1 cellular context compared by ENCODE assay signal in the genomic region with DNA sequence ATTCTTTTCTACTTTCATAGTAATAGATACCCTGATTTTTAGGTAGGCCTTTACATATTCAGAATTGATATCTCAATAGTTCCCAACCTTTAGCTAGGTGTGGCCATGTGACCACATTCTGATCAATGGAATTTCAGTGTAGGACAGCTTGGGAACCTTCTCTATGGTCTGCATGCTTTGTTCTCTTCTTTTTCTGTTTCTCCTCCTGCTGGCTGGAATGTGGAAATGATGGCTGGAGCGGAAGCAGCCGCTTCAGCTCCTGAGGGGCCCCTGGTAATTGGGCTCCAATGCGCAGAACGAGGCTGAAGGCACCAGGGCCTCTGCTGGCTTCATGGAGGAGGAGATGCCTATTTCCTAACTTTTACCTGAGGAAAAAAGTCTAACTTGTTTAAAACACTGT.
TF ChIP-seq lines count a peak whose summit lies in the region.

No MANE protein-coding gene starts in this region.

TF ChIP-seq in K562, 482 proteins besides CTCF, POLR2A, EP300 and RAD21 (continued from another document):
- TF ChIP-seq, protein P1, sequence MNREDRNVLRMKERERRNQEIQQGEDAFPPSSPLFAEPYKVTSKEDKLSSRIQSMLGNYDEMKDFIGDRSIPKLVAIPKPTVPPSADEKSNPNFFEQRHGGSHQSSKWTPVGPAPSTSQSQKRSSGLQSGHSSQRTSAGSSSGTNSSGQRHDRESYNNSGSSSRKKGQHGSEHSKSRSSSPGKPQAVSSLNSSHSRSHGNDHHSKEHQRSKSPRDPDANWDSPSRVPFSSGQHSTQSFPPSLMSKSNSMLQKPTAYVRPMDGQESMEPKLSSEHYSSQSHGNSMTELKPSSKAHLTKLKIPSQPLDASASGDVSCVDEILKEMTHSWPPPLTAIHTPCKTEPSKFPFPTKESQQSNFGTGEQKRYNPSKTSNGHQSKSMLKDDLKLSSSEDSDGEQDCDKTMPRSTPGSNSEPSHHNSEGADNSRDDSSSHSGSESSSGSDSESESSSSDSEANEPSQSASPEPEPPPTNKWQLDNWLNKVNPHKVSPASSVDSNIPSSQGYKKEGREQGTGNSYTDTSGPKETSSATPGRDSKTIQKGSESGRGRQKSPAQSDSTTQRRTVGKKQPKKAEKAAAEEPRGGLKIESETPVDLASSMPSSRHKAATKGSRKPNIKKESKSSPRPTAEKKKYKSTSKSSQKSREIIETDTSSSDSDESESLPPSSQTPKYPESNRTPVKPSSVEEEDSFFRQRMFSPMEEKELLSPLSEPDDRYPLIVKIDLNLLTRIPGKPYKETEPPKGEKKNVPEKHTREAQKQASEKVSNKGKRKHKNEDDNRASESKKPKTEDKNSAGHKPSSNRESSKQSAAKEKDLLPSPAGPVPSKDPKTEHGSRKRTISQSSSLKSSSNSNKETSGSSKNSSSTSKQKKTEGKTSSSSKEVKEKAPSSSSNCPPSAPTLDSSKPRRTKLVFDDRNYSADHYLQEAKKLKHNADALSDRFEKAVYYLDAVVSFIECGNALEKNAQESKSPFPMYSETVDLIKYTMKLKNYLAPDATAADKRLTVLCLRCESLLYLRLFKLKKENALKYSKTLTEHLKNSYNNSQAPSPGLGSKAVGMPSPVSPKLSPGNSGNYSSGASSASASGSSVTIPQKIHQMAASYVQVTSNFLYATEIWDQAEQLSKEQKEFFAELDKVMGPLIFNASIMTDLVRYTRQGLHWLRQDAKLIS (CRISPR knock-in tag; IDR thresholded peaks at IDR 0.05) = no peak
- TF ChIP-seq ASH1L (IDR thresholded peaks at IDR 0.05; ENCODE audit: borderline replicate concordance, low read depth, partially characterized antibody) = no peak
- no peak for TF ChIP-seq SMAD4 (CRISPR knock-in tag; conservative IDR thresholded peaks at IDR 0.05)
- TF ChIP-seq ADNP (tag; IDR thresholded peaks at IDR 0.05) = no peak
